ENCODE assay signal across 9 cellular contexts in the genomic region with DNA sequence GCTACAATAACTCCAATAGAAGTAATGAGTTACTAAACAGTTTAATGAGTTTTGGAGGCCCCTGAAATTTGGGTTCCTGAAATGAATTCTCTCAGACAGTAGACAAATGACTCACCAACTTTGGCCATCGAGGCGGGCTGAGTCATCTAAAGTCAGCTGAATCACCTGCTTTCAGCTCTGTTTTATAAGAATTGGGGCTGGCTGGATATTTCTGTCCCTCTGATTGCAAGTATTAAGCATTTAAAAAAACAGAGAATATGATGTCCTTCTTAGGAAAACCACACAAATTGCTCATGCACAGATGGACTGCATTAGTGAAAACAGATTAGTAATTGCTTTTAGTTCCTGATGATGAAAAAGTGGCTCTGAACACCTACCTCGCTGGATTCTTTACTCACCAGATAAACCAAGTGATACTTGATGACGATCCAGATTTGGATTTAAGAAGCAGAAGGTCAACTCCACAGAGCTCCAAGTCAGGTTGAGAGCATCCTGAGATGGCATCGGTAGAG. TPM values are rescaled to one million over a fixed set of nuclear protein-coding genes. Genes with fewer than 3 reads are reported as not detected.
DNase-seq lines count a peak whose midpoint lies in the region; FAIRE-seq and TF ChIP-seq lines count a peak whose summit lies in the region.
"Had no signal": no experiment of that assay in that cellular context is flagged by ENCODE, and none has a peak within 500 bp of the region (broad histone marks: within the 10 kb centered on the region; RNA-seq: fewer than 3 reads in every experiment).

No MANE protein-coding gene starts in this region.

- no peaks in the 10 kb centered on the region for H3K36me3 Mint-ChIP-seq in activated naive CD4-positive, alpha-beta T cell treated with anti-CD3 and anti-CD28 coated beads, Interleukin-2, amount 10 ng/mL, durations not matched to agents 7 days and 5 days

- H3K4me1 ChIP-seq in HEK293 (ENCODE audit: control insufficient read depth, insufficient read depth, low read length), result no peaks in the 10 kb centered on the region

- H3K9me3 Mint-ChIP-seq in activated naive CD4-positive, alpha-beta T cell treated with anti-CD3 and anti-CD28 coated beads, Interleukin-2, amount 10 ng/mL, durations not matched to agents 7 days and 5 days, result peaks cover 3% of the 10 kb centered on the region

- POLR2A ChIA-PET in HEK293 (lab: Yijun Ruan, JAX) (no interaction called here), HEK293T (lab: Yijun Ruan, JAX) (no interaction called here)

- no peaks in the 10 kb centered on the region for H3K36me3 ChIP-seq in HEK293 (ENCODE audit: control insufficient read depth in 2 of 2, insufficient read depth in 1 of 2, low read length in 2 of 2)
- H3K36me3 ChIP-seq: neutrophil had no signal

- peaks cover 10% of the 10 kb centered on the region for H3K27me3 Mint-ChIP-seq in activated naive CD4-positive, alpha-beta T cell treated with anti-CD3 and anti-CD28 coated beads, Interleukin-2, amount 10 ng/mL, durations not matched to agents 7 days and 5 days

- no peak for TF ChIP-seq CTCF in HEK293 (tag by site-specific recombination; IDR thresholded peaks at IDR 0.05)

- DNase-seq in GM12891 (ENCODE audit: insufficient read length, low spot score) (no peak), MV-4-11 (lab: John Stamatoyannopoulos, UW) (peak; percentile 66), iris pigment epithelial cell (ENCODE audit: low read depth) (peak; percentile 94), iPS-NIHi7 (ENCODE audit: extremely low spot score) (no peak), HEK293T (ENCODE audit: extremely low spot score) (no peak)
- peak; percentile 28 for DNase-seq in activated naive CD4-positive, alpha-beta T cell treated with anti-CD3 and anti-CD28 coated beads, Interleukin-2, amount 10 ng/mL, durations not matched to agents 7 days and 5 days
- peak; percentile 44 for DNase-seq in stimulated activated CD8-positive, alpha-beta memory T cell treated with anti-CD3 and anti-CD28 coated beads, Interleukin-4, amount 100 ng/mL, for 24 hours (ENCODE audit: low read depth)

- FAIRE-seq in GM12891 (lab: Jason Lieb, UNC), result peak; percentile 9

- peaks cover 10% of the 10 kb centered on the region for H3K4me1 Mint-ChIP-seq in activated naive CD4-positive, alpha-beta T cell treated with anti-CD3 and anti-CD28 coated beads, Interleukin-2, amount 10 ng/mL, durations not matched to agents 7 days and 5 days

- no peak overlapping the region for H3K27ac Mint-ChIP-seq in activated naive CD4-positive, alpha-beta T cell treated with anti-CD3 and anti-CD28 coated beads, Interleukin-2, amount 10 ng/mL, durations not matched to agents 7 days and 5 days

- CTCF ChIA-PET in HEK293 (lab: Yijun Ruan, JAX) (interaction anchor here (1.0 to 1.2 kb wide), 2 partner anchors 18 to 189 kb away, joined by 3 read pairs; no protein-coding TSS in a partner anchor), HEK293T (lab: Yijun Ruan, JAX) (no interaction called here)
- CTCF ChIA-PET in activated naive CD4-positive, alpha-beta T cell treated with anti-CD3 and anti-CD28 coated beads, Interleukin-2, amount 10 ng/mL, durations not matched to agents 7 days and 5 days (lab: Charles Lee), result interaction anchor here (0.7 kb wide), 1 partner anchor 1198 kb away, joined by 4 read pairs; no protein-coding TSS in a partner anchor

- H3K4me3 Mint-ChIP-seq in activated naive CD4-positive, alpha-beta T cell treated with anti-CD3 and anti-CD28 coated beads, Interleukin-2, amount 10 ng/mL, durations not matched to agents 7 days and 5 days, result no peak overlapping the region

- H3K4me3 ChIP-seq in HEK293 (ENCODE audit: low read depth, low read length), result no peak overlapping the region

- no peaks in the 10 kb centered on the region for H3K9me3 ChIP-seq in HEK293 (ENCODE audit: control insufficient read depth, insufficient read depth, low read depth, low read length)
- H3K9me3 ChIP-seq: neutrophil had no signal

- TF ChIP-seq POLR2A in GM12891 (IDR thresholded peaks at IDR 0.05; ENCODE audit: low read depth, low read length), result no peak

- no peak overlapping the region for H3K27ac ChIP-seq in HEK293 (ENCODE audit: extremely low read depth, low read depth, low read length)
- H3K27ac ChIP-seq: neutrophil had no signal

TF ChIP-seq in GM12891, 5 proteins besides CTCF, POLR2A, EP300 and RAD21:
- TF ChIP-seq POLR2AphosphoS5 (IDR thresholded peaks at IDR 0.05; ENCODE audit: low read depth, low read length), result no peak
- TF ChIP-seq SPI1 (IDR thresholded peaks at IDR 0.05; ENCODE audit: low read depth, low read length), result no peak
- no peak for TF ChIP-seq POU2F2 (IDR thresholded peaks at IDR 0.05; ENCODE audit: low read depth, low read length)
- no peak for TF ChIP-seq TAF1 (IDR thresholded peaks at IDR 0.05; ENCODE audit: low read depth, low read length)
TF ChIP-seq in GM12891: peak in this region for 0.

TF ChIP-seq in HEK293, 187 proteins besides CTCF, POLR2A, EP300 and RAD21:
- TF ChIP-seq ZNF600 (tag by site-specific recombination; IDR thresholded peaks at IDR 0.05) (no peak), ZSCAN23 (tag by site-specific recombination; IDR thresholded peaks at IDR 0.05) (no peak), ZNF184 (tag by site-specific recombination; IDR thresholded peaks at IDR 0.05) (peak; percentile 71; the same call in 1 of the 2 replicates), ZNF585B (tag by site-specific recombination; IDR thresholded peaks at IDR 0.05) (no peak), SP7 (tag by site-specific recombination; IDR thresholded peaks at IDR 0.05) (0 out of 2 replicates have a peak, but pooled peaks have one; percentile 30), KLF10 (tag by site-specific recombination; IDR thresholded peaks at IDR 0.05) (no peak), ZNF521 (tag by site-specific recombination; IDR thresholded peaks at IDR 0.05) (no peak), ZNF416 (tag by site-specific recombination; IDR thresholded peaks at IDR 0.05) (no peak), ZNF654 (tag by site-specific recombination; IDR thresholded peaks at IDR 0.05; ENCODE audit: low read depth) (no peak)
- TF ChIP-seq, protein P1, sequence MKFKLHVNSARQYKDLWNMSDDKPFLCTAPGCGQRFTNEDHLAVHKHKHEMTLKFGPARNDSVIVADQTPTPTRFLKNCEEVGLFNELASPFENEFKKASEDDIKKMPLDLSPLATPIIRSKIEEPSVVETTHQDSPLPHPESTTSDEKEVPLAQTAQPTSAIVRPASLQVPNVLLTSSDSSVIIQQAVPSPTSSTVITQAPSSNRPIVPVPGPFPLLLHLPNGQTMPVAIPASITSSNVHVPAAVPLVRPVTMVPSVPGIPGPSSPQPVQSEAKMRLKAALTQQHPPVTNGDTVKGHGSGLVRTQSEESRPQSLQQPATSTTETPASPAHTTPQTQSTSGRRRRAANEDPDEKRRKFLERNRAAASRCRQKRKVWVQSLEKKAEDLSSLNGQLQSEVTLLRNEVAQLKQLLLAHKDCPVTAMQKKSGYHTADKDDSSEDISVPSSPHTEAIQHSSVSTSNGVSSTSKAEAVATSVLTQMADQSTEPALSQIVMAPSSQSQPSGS (tag by site-specific recombination; IDR thresholded peaks at IDR 0.05; ENCODE audit: low read depth), result no peak

TF ChIP-seq in HEK293T, 16 proteins besides CTCF, POLR2A, EP300 and RAD21:
- TF ChIP-seq LEF1 (IDR thresholded peaks at IDR 0.05; ENCODE audit: borderline replicate concordance) (no peak), ARNT (IDR thresholded peaks at IDR 0.05) (no peak), FOXA1 (IDR thresholded peaks at IDR 0.05) (no peak), ZNF384 (IDR thresholded peaks at IDR 0.05) (no peak), TARDBP (IDR thresholded peaks at IDR 0.05) (no peak), CTBP1 (IDR thresholded peaks at IDR 0.05; ENCODE audit: borderline replicate concordance) (no peak), BHLHE40 (IDR thresholded peaks at IDR 0.05; ENCODE audit: borderline replicate concordance) (no peak), FOXM1 (IDR thresholded peaks at IDR 0.05; ENCODE audit: borderline replicate concordance) (no peak), SP1 (IDR thresholded peaks at IDR 0.05) (no peak), HDGF (IDR thresholded peaks at IDR 0.05; ENCODE audit: borderline replicate concordance) (no peak)
- TF ChIP-seq, protein P2, sequence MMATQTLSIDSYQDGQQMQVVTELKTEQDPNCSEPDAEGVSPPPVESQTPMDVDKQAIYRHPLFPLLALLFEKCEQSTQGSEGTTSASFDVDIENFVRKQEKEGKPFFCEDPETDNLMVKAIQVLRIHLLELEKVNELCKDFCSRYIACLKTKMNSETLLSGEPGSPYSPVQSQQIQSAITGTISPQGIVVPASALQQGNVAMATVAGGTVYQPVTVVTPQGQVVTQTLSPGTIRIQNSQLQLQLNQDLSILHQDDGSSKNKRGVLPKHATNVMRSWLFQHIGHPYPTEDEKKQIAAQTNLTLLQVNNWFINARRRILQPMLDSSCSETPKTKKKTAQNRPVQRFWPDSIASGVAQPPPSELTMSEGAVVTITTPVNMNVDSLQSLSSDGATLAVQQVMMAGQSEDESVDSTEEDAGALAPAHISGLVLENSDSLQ (IDR thresholded peaks at IDR 0.05), result no peak

RNA-seq across cellular contexts. Expression of a gene that starts 59.1 kb away (rescaled TPM):
- polyA plus RNA-seq in GM12891 (2012; ENCODE audit: low read depth, missing spikeins), result not detected

Comparison
In these comparisons a context has a peak if more than half of its experiments do, and no peak if none do; other contexts are left out.
1. DNase-seq: peak in MV-4-11 (single experiment), activated naive CD4-positive, alpha-beta T cell treated with anti-CD3 and anti-CD28 coated beads, Interleukin-2, amount 10 ng/mL, durations not matched to agents 7 days and 5 days (single experiment), iris pigment epithelial cell (single experiment) and stimulated activated CD8-positive, alpha-beta memory T cell treated with anti-CD3 and anti-CD28 coated beads, Interleukin-4, amount 100 ng/mL, for 24 hours (single experiment); none in GM12891 (single experiment), iPS-NIHi7 (single experiment) and HEK293T (single experiment).